8 cellular contexts compared by ENCODE assay signal in the genomic region with DNA sequence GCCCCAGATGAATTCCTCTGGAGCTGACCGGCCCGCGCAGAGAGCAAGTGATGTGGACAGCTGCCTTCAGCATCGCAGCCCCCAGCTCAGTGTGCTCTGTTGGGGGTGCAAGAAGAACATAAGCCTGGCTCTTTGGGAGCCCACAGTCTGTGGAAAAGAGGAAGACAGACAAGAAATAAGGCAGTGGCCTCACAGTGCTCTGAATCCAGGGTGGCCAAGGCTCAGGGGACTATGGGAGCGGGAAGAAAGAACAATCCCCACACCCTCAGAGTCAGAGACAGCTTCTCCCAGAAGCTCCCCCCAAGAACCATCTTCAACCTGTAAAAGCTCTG. TPM values are rescaled to one million over a fixed set of nuclear protein-coding genes. Genes with fewer than 3 reads are reported as not detected.
DNase-seq lines count a peak whose midpoint lies in the region; ATAC-seq, FAIRE-seq and TF ChIP-seq lines count a peak whose summit lies in the region.

No MANE protein-coding gene starts in this region.

- H3K4me3 Mint-ChIP-seq in chondrocyte (ENCODE audit: unreplicated experiment), result peak overlapping the region; percentile 88
- peak overlapping the region; percentile 79 to 93 (median 89) for H3K4me3 Mint-ChIP-seq in nephron

- DNase-seq in AG04450 (ENCODE audit: low read depth, low spot score) (no peak), LNCaP clone FGC (ENCODE audit: low read depth) (no peak), chondrocyte (ENCODE audit: low spot score) (no peak), occipital lobe (lab: John Stamatoyannopoulos, UW) (no peak), small intestine (no peak), amygdala (lab: John Stamatoyannopoulos, UW) (no peak)

- H3K9me3 ChIP-seq in AG04450 (ENCODE audit: control insufficient read depth, insufficient read depth, low read length) (no peaks in the 10 kb centered on the region; the same call in 1 of the 2 replicates), small intestine (ENCODE audit: control insufficient read depth, low read depth) (no peaks in the 10 kb centered on the region)

- H3K27me3 ChIP-seq in AG04450 (ENCODE audit: control insufficient read depth, insufficient read depth, low read length) (no peaks in the 10 kb centered on the region), small intestine (ENCODE audit: control insufficient read depth in 2 of 2, insufficient read depth in 2 of 2, low read length in 2 of 2) (no peaks in the 10 kb centered on the region)

- POLR2A ChIA-PET in AG04450 (lab: Yijun Ruan, JAX), result interaction anchor here (0.9 kb wide), 1 partner anchor 10 kb away, joined by 3 read pairs; no protein-coding TSS in a partner anchor

- CTCF ChIA-PET in AG04450 (lab: Charles Lee), result interaction anchor here (0.5 to 7.4 kb wide), 34 partner anchors 10 to 1870 kb away, joined by 3 to 98 read pairs (median 5); partner anchors contain the start of genes BLM, FES, MAN2A2 and RCCD1

- no peaks in the 10 kb centered on the region for H3K27me3 Mint-ChIP-seq in chondrocyte (ENCODE audit: low read depth)
- H3K27me3 Mint-ChIP-seq in nephron (ENCODE audit: low read depth), result no peaks in the 10 kb centered on the region

- 14 to 16% (median 16%) methylated on average over 5 of the region's 5 CpGs for WGBS in small intestine, 3 donors

- no peak for ATAC-seq in GM19397 (IDR thresholded peaks at IDR 0.05; ENCODE audit: unreplicated experiment)

- TF ChIP-seq CTCF in AG04450 (IDR thresholded peaks at IDR 0.05; ENCODE audit: low read depth, low read length) (no peak), LNCaP clone FGC (IDR thresholded peaks at IDR 0.05; ENCODE audit: control insufficient read depth, extremely low read depth, insufficient read depth) (no peak), chondrocyte (IDR thresholded peaks at IDR 0.05) (peak; percentile 51), nephron (IDR thresholded peaks at IDR 0.05; ENCODE audit: unreplicated experiment in 3 of 3) (no peak)

- H3K4me1 Mint-ChIP-seq in chondrocyte (ENCODE audit: low read depth) (peaks cover 32% of the 10 kb centered on the region), nephron (peaks cover 33% of the 10 kb centered on the region)

- H3K27ac ChIP-seq in AG04450 (ENCODE audit: low read depth, low read length) (no peak overlapping the region), small intestine (ENCODE audit: low read depth in 1 of 2, low read length in 1 of 2) (peak overlapping the region in 1 of 2 donors; percentile 97)

- H3K4me3 ChIP-seq in AG04450 (ENCODE audit: low read depth, low read length) (0 out of 2 replicates have a peak overlapping the region, but pooled peaks have one; percentile 17), LNCaP clone FGC (ENCODE audit: low read depth, low read length) (peak overlapping the region; percentile 91), small intestine (ENCODE audit: low read depth in 1 of 2, low read length in 2 of 2) (no peak overlapping the region)

- no peak for FAIRE-seq in small intestine (lab: Jason Lieb, UNC)

- peaks cover 6 to 15% of the 10 kb centered on the region in 2 donors for H3K4me1 ChIP-seq in small intestine (ENCODE audit: control insufficient read depth in 2 of 2, insufficient read depth in 1 of 2, low read depth in 1 of 2, low read length in 1 of 2)

- H3K9me3 Mint-ChIP-seq in chondrocyte (ENCODE audit: low read depth) (no peaks in the 10 kb centered on the region), nephron (no peaks in the 10 kb centered on the region)

- H3K36me3 Mint-ChIP-seq in chondrocyte (ENCODE audit: low read depth) (no peaks in the 10 kb centered on the region), nephron (ENCODE audit: low read depth) (peaks cover 4% of the 10 kb centered on the region)

- no peaks in the 10 kb centered on the region for H3K36me3 ChIP-seq in small intestine (ENCODE audit: control insufficient read depth in 2 of 2, insufficient read depth in 2 of 2, low read length in 2 of 2)

- H3K27ac Mint-ChIP-seq in chondrocyte (ENCODE audit: unreplicated experiment), result peak overlapping the region; percentile 91
- peak overlapping the region; percentile 22 to 72 (median 72) for H3K27ac Mint-ChIP-seq in nephron

RNA-seq across cellular contexts. Expression of gene HDDC3, which starts 0.3 kb away (rescaled TPM):
- 10.0 and 10.3 TPM in 2 replicates for polyA plus RNA-seq in AG04450 (2011; rRNA removed)
- 10.9 and 17.1 TPM in 2 replicates for polyA minus RNA-seq in AG04450 (2011; rRNA and poly(A)+ RNA removed)
- 10.5 to 12.2 TPM (median 10.8 TPM) in 3 replicates for total RNA-seq in chondrocyte
- total RNA-seq in occipital lobe, result 11.7 TPM
- polyA plus RNA-seq in small intestine, result 10 to 100 TPM; 21.8 to 33.0 (median 32.7) TPM

RNA-seq across cellular contexts. Expression of gene UNC45A, which starts 2.5 kb away (rescaled TPM):
- 63.3 and 69.7 TPM in 2 replicates for polyA plus RNA-seq in AG04450 (2011; rRNA removed)
- 88.7 and 100 TPM in 2 replicates for polyA minus RNA-seq in AG04450 (2011; rRNA and poly(A)+ RNA removed)
- 70.9 to 85.7 TPM (median 73.2 TPM) in 3 replicates for total RNA-seq in chondrocyte
- 35.7 TPM for total RNA-seq in occipital lobe
- polyA plus RNA-seq in small intestine, result 10 to 100 TPM; 37.7 to 65.1 (median 49.7) TPM

RNA-seq across cellular contexts. Expression of gene RCCD1, which starts 22.1 kb away (rescaled TPM):
- polyA plus RNA-seq in AG04450 (2011; rRNA removed) (5.6 and 6.1 TPM in 2 replicates), small intestine (10 to 100 TPM in 1 of 3 donors, 1 to 10 TPM in 2; 4.9 to 13.2 (median 6.3) TPM)
- 2.8 and 3.8 TPM in 2 replicates for polyA minus RNA-seq in AG04450 (2011; rRNA and poly(A)+ RNA removed)
- total RNA-seq in chondrocyte (13.2 to 14.3 TPM (median 14.2 TPM) in 3 replicates), occipital lobe (17.9 TPM)

RNA-seq across cellular contexts. Expression of gene MAN2A2, which starts 29.5 kb away (rescaled TPM):
- polyA plus RNA-seq in AG04450 (2011; rRNA removed) (14.3 and 20.6 TPM in 2 replicates), small intestine (10 to 100 TPM; 15.1 to 22.8 (median 22.6) TPM)
- 16.2 and 23.4 TPM in 2 replicates for polyA minus RNA-seq in AG04450 (2011; rRNA and poly(A)+ RNA removed)
- total RNA-seq in chondrocyte (49.4 to 57.0 TPM (median 51.4 TPM) in 3 replicates), occipital lobe (32.4 TPM)

RNA-seq across cellular contexts. Expression of gene FES, which starts 48.3 kb away (rescaled TPM):
- polyA plus RNA-seq in AG04450 (2011; rRNA removed) (5.5 and 7.1 TPM in 2 replicates), small intestine (10 to 100 TPM in 1 of 3 donors, 1 to 10 TPM in 1, under 1 TPM in 1; 0.89 to 17.2 (median 4.6) TPM)
- polyA minus RNA-seq in AG04450 (2011; rRNA and poly(A)+ RNA removed), result 7.1 and 8.9 TPM in 2 replicates
- total RNA-seq in chondrocyte (2.4 to 2.7 TPM (median 2.4 TPM) in 3 replicates), occipital lobe (4.8 TPM)

Comparison
In these comparisons a context has a peak if more than half of its experiments do, and no peak if none do; other contexts are left out.
1. H3K4me3 ChIP-seq: peak in AG04450 (single experiment) and LNCaP clone FGC (single experiment); none in small intestine (0 of 2).